21 cellular contexts compared by ENCODE assay signal in the genomic region with DNA sequence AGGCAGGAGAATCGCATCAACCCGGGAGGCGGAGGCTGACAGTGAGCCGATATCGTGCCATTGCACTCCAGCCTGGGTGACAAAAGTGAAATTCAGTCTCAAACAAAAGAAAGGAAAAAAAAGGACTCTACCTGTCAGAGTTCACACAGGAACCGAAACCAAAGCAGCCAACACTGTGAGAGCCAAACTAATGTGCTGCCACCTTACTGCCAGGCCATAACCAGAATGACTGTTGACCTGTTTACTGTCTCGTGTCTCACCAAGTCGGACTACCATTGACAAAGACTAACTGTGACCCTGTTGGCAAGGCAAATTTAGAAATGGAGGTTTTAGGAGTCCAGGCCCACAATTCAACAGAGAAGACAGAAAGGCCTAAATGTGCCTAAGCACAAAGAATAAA.
DNase-seq lines count a peak whose midpoint lies in the region; ATAC-seq, FAIRE-seq and TF ChIP-seq lines count a peak whose summit lies in the region.
"Had no signal": no experiment of that assay in that cellular context is flagged by ENCODE, and none has a peak within 500 bp of the region (broad histone marks: within the 10 kb centered on the region; RNA-seq: fewer than 3 reads in every experiment).

No MANE protein-coding gene starts in this region.

- H3K36me3 ChIP-seq in MM.1S (replicated peaks; ENCODE audit: insufficient read depth, low read length) (no peaks in the 10 kb centered on the region), psoas muscle (ENCODE audit: insufficient read depth in 1 of 2, low read depth in 1 of 2) (no peaks in the 10 kb centered on the region)
- H3K36me3 ChIP-seq: esophagus muscularis mucosa, neural progenitor cell, transverse colon had no signal

- H3K4me3 ChIP-seq in MM.1S (ENCODE audit: low read length) (0 out of 2 replicates have a peak overlapping the region, but pooled peaks have one; percentile 19), psoas muscle (no peak overlapping the region)
- H3K4me3 ChIP-seq: esophagus muscularis mucosa, neural progenitor cell, transverse colon had no signal

- H3K4me2 ChIP-seq in MM.1S (ENCODE audit: low read depth, low read length) = peak overlapping the region; percentile 51
- H3K4me2 ChIP-seq: neural progenitor cell had no signal

- H3K27me3 Mint-ChIP-seq in nephron progenitor cell (ENCODE audit: low read depth, poor library complexity) = peaks cover 15% of the 10 kb centered on the region

- H3K36me3 Mint-ChIP-seq in nephron progenitor cell (ENCODE audit: low read depth) = no peaks in the 10 kb centered on the region
- H3K36me3 Mint-ChIP-seq: activated naive CD4-positive, alpha-beta T cell treated with anti-CD3 and anti-CD28 coated beads, Interleukin-2, amount 10 ng/mL, durations not matched to agents 7 days and 5 days; brain; neural progenitor cell had no signal

- DNase-seq in MM.1S = peak; percentile 87
- DNase-seq in psoas muscle = no peak
- DNase-seq in nephron progenitor cell = no peak
- no peak for DNase-seq in cortex of kidney (lab: John Stamatoyannopoulos, UW)
- no peak for DNase-seq in GM12892 (ENCODE audit: insufficient read length)
- DNase-seq: activated naive CD4-positive, alpha-beta T cell treated with anti-CD3 and anti-CD28 coated beads, Interleukin-2, amount 10 ng/mL, durations not matched to agents 7 days and 5 days; COR-L47; HCEC 1CT; head of caudate nucleus; IMR-90; islet precursor cell; NCI-H2171; NK-92 treated with Interleukin-12 subunit alpha and Interleukin-12 subunit beta, amount 100 ng/mL, for 24 hours; T-helper 2 cell; transverse colon had no signal

- TF ChIP-seq CTCF in MM.1S (IDR thresholded peaks at IDR 0.05; ENCODE audit: low read length) = peak; percentile 38
- no peak for TF ChIP-seq CTCF in psoas muscle (IDR thresholded peaks at IDR 0.05)
- TF ChIP-seq CTCF in nephron progenitor cell (IDR thresholded peaks at IDR 0.05) = no peak

- no peak overlapping the region for H3K27ac Mint-ChIP-seq in nephron progenitor cell
- H3K27ac Mint-ChIP-seq: activated naive CD4-positive, alpha-beta T cell treated with anti-CD3 and anti-CD28 coated beads, Interleukin-2, amount 10 ng/mL, durations not matched to agents 7 days and 5 days; brain; neural progenitor cell had no signal

- H4K20me1 ChIP-seq in MM.1S (ENCODE audit: insufficient read depth, low read length) = no peaks in the 10 kb centered on the region

- H3K9me2 ChIP-seq in MM.1S (replicated peaks; ENCODE audit: insufficient read depth, low read length) = no peaks in the 10 kb centered on the region

- H3F3A ChIP-seq in MM.1S (ENCODE audit: insufficient read depth, low read length) = peaks cover 4% of the 10 kb centered on the region; the same call in 1 of the 2 replicates

- FAIRE-seq in GM12892 (lab: Jason Lieb, UNC) = no peak

- no peak overlapping the region for H3K4me3 Mint-ChIP-seq in nephron progenitor cell
- H3K4me3 Mint-ChIP-seq: activated naive CD4-positive, alpha-beta T cell treated with anti-CD3 and anti-CD28 coated beads, Interleukin-2, amount 10 ng/mL, durations not matched to agents 7 days and 5 days; brain; neural progenitor cell had no signal

- no peak for TF ChIP-seq POLR2A in GM12892 (IDR thresholded peaks at IDR 0.05; ENCODE audit: low read depth, low read length)

- peaks cover 6% of the 10 kb centered on the region for H3K4me1 ChIP-seq in MM.1S (ENCODE audit: low read length)
- H3K4me1 ChIP-seq in psoas muscle = no peaks in the 10 kb centered on the region
- H3K4me1 ChIP-seq: esophagus muscularis mucosa, neural progenitor cell, transverse colon had no signal

- H3K9me3 Mint-ChIP-seq in nephron progenitor cell = peaks cover 46% of the 10 kb centered on the region

- H3K27ac ChIP-seq in MM.1S (ENCODE audit: low read length) = peak overlapping the region; percentile 3; the same call in 1 of the 2 replicates
- no peak overlapping the region for H3K27ac ChIP-seq in psoas muscle
- H3K27ac ChIP-seq: esophagus muscularis mucosa, neural progenitor cell, transverse colon had no signal

- peak; percentile 89 for ATAC-seq in GM18517 (IDR thresholded peaks at IDR 0.05; ENCODE audit: unreplicated experiment)
- ATAC-seq in GM21390 (IDR thresholded peaks at IDR 0.05; ENCODE audit: unreplicated experiment) = peak; percentile 84
- peak; percentile 76 for ATAC-seq in HG02938 (IDR thresholded peaks at IDR 0.05; ENCODE audit: unreplicated experiment)
- no peak for ATAC-seq in psoas muscle

- 90 to 95% (median 93%) methylated on average over 8 of the region's 8 CpGs for WGBS in psoas muscle, 3 donors

- peak overlapping the region; percentile 63 for H2AFZ ChIP-seq in MM.1S (ENCODE audit: low read length)
- H2AFZ ChIP-seq: neural progenitor cell had no signal

- H3K27me3 ChIP-seq in MM.1S (replicated peaks; ENCODE audit: insufficient read depth, low read length) = no peaks in the 10 kb centered on the region
- peaks cover 0 to 18% (median 2%) of the 10 kb centered on the region in 3 donors for H3K27me3 ChIP-seq in psoas muscle (ENCODE audit: insufficient read depth in 3 of 3, low read length in 2 of 3)
- H3K27me3 ChIP-seq: neural progenitor cell, transverse colon had no signal

- intact Hi-C loops in psoas muscle (cut with DNase I) = no loop called here

- H3K9me3 ChIP-seq in MM.1S (replicated peaks; ENCODE audit: insufficient read depth, low read length) = no peaks in the 10 kb centered on the region
- no peaks in the 10 kb centered on the region for H3K9me3 ChIP-seq in psoas muscle
- H3K9me3 ChIP-seq: transverse colon had no signal

- no peak overlapping the region for H3K9ac ChIP-seq in MM.1S (ENCODE audit: low read length)
- H3K9ac ChIP-seq: neural progenitor cell had no signal

- no peaks in the 10 kb centered on the region for H3K79me2 ChIP-seq in MM.1S (ENCODE audit: low read length)

- no peaks in the 10 kb centered on the region for H3K4me1 Mint-ChIP-seq in nephron progenitor cell
- H3K4me1 Mint-ChIP-seq: activated naive CD4-positive, alpha-beta T cell treated with anti-CD3 and anti-CD28 coated beads, Interleukin-2, amount 10 ng/mL, durations not matched to agents 7 days and 5 days; brain; neural progenitor cell had no signal

Comparison
In these comparisons a context has a peak if more than half of its experiments do, and no peak if none do; other contexts are left out.
1. ATAC-seq: peak in GM18517 (single experiment), GM21390 (single experiment) and HG02938 (single experiment); none in psoas muscle (0 of 4).